10 cellular contexts compared by ENCODE assay signal in genomic region chr10:1045415-1045814, GRCh38. TPM values are rescaled to one million over a fixed set of nuclear protein-coding genes. Genes with fewer than 3 reads are reported as not detected.
DNase-seq lines count a peak whose midpoint lies in the region; ATAC-seq and TF ChIP-seq lines count a peak whose summit lies in the region.
"Had no signal": no experiment of that assay in that cellular context is flagged by ENCODE, and none has a peak within 500 bp of the region (broad histone marks: within the 10 kb centered on the region; RNA-seq: fewer than 3 reads in every experiment).

No MANE protein-coding gene starts in this region.

- no peak overlapping the region for H3K9ac ChIP-seq in subcutaneous abdominal adipose tissue (ENCODE audit: low read length in 5 of 5)

- H3K36me3 ChIP-seq in heart left ventricle: peaks cover 0 to 37% (median 32%) of the 10 kb centered on the region in 9 donors
- peaks cover 3 to 20% (median 10%) of the 10 kb centered on the region in 5 donors for H3K36me3 ChIP-seq in subcutaneous abdominal adipose tissue (ENCODE audit: control insufficient read depth in 5 of 5, insufficient read depth in 5 of 5, low read length in 5 of 5)

- H3K27me3 Mint-ChIP-seq in activated CD4-positive, alpha-beta memory T cell treated with anti-CD3 and anti-CD28 coated beads, Interleukin-2, amount 10 ng/mL, durations not matched to agents 7 days and 5 days: no peaks in the 10 kb centered on the region
- peaks cover 28 to 38% (median 28%) of the 10 kb centered on the region in 3 donors for H3K27me3 Mint-ChIP-seq in immature natural killer cell (ENCODE audit: low read depth in 3 of 3)

- 72 to 84% (median 83%) methylated on average over 6 of the region's 6 CpGs for WGBS in heart left ventricle, 4 donors

- H3K27me3 ChIP-seq in heart left ventricle: no peaks in the 10 kb centered on the region
- no peaks in the 10 kb centered on the region for H3K27me3 ChIP-seq in subcutaneous abdominal adipose tissue (ENCODE audit: control insufficient read depth in 5 of 5, insufficient read depth in 4 of 5, low read length in 5 of 5)
- H3K27me3 ChIP-seq: testis had no signal

- H3K4me1 ChIP-seq in heart left ventricle (peaks cover 6 to 52% (median 28%) of the 10 kb centered on the region in 12 donors), subcutaneous abdominal adipose tissue (ENCODE audit: control insufficient read depth in 5 of 5, insufficient read depth in 5 of 5, low read length in 5 of 5) (peaks cover 2 to 50% (median 45%) of the 10 kb centered on the region in 5 donors)

- no peak for TF ChIP-seq POLR2A in heart left ventricle (IDR thresholded peaks at IDR 0.05)

- TF ChIP-seq CTCF in heart left ventricle (IDR thresholded peaks at IDR 0.05): no peak

- no peaks in the 10 kb centered on the region for H3K9me3 ChIP-seq in heart left ventricle
- no peaks in the 10 kb centered on the region for H3K9me3 ChIP-seq in subcutaneous abdominal adipose tissue (ENCODE audit: control insufficient read depth in 5 of 5, low read length in 5 of 5)
- H3K9me3 ChIP-seq: testis had no signal

- H3K36me3 Mint-ChIP-seq in activated CD4-positive, alpha-beta memory T cell treated with anti-CD3 and anti-CD28 coated beads, Interleukin-2, amount 10 ng/mL, durations not matched to agents 7 days and 5 days (ENCODE audit: low read depth): peaks cover 67% of the 10 kb centered on the region
- H3K36me3 Mint-ChIP-seq in immature natural killer cell: peaks cover 9 to 16% (median 10%) of the 10 kb centered on the region in 3 donors

- no peak for DNase-seq in heart left ventricle
- no peak for DNase-seq in left ventricle myocardium superior
- no peak for DNase-seq in activated CD4-positive, alpha-beta memory T cell treated with anti-CD3 and anti-CD28 coated beads, Interleukin-2, amount 10 ng/mL, durations not matched to agents 7 days and 5 days
- DNase-seq in immature natural killer cell: no peak
- no peak for DNase-seq in RPMI8226
- DNase-seq in AG20443 (ENCODE audit: low spot score): no peak
- DNase-seq: testis had no signal

- no peak for ATAC-seq in heart left ventricle
- no peak for ATAC-seq in left ventricle myocardium superior
- ATAC-seq in GM19035 (IDR thresholded peaks at IDR 0.05; ENCODE audit: unreplicated experiment): no peak

- POLR2A ChIA-PET in activated CD4-positive, alpha-beta memory T cell treated with anti-CD3 and anti-CD28 coated beads, Interleukin-2, amount 10 ng/mL, durations not matched to agents 7 days and 5 days (lab: Charles Lee): interaction anchor here (0.7 to 3.9 kb wide), 8 partner anchors 8 to 116 kb away, joined by 3 to 51 read pairs (median 4); partner anchors contain the start of genes GTPBP4 and WDR37

- CTCF ChIA-PET in activated CD4-positive, alpha-beta memory T cell treated with anti-CD3 and anti-CD28 coated beads, Interleukin-2, amount 10 ng/mL, durations not matched to agents 7 days and 5 days (lab: Charles Lee): interaction anchor here (0.5 to 1.7 kb wide), 2 partner anchors 25 to 57 kb away, joined by 3 to 5 read pairs; partner anchors contain the start of gene GTPBP4

- peak overlapping the region in 7 of 12 donors; percentile 41 to 94 (median 62) for H3K27ac ChIP-seq in heart left ventricle
- H3K27ac ChIP-seq in subcutaneous abdominal adipose tissue (ENCODE audit: low read depth, low read length): peak overlapping the region; percentile 64

- intact Hi-C loops in heart left ventricle (cut with DNase I): loop anchor here in 2 of 10 donors (5.0 kb wide), 2 partner anchors 58 to 113 kb away; partner anchors contain the start of genes GTPBP4 (in 2 of the 2) and LARP4B (in 1 of the 2)
- intact Hi-C loops in left ventricle myocardium superior (cut with micrococcal nuclease): no loop called here

- H3K4me1 Mint-ChIP-seq in activated CD4-positive, alpha-beta memory T cell treated with anti-CD3 and anti-CD28 coated beads, Interleukin-2, amount 10 ng/mL, durations not matched to agents 7 days and 5 days: peaks cover 55% of the 10 kb centered on the region
- H3K4me1 Mint-ChIP-seq in immature natural killer cell: peaks cover 48 to 68% of the 10 kb centered on the region in 2 donors

- H3K4me3 Mint-ChIP-seq in activated CD4-positive, alpha-beta memory T cell treated with anti-CD3 and anti-CD28 coated beads, Interleukin-2, amount 10 ng/mL, durations not matched to agents 7 days and 5 days: peak overlapping the region; percentile 74
- H3K4me3 Mint-ChIP-seq in immature natural killer cell: peak overlapping the region; percentile 42 to 94 (median 79)

- H3K4me3 ChIP-seq in heart left ventricle (no peak overlapping the region), subcutaneous abdominal adipose tissue (ENCODE audit: low read depth in 1 of 5, low read length in 5 of 5) (no peak overlapping the region)
- H3K4me3 ChIP-seq: testis had no signal

- peak overlapping the region; percentile 91 for H3K27ac Mint-ChIP-seq in activated CD4-positive, alpha-beta memory T cell treated with anti-CD3 and anti-CD28 coated beads, Interleukin-2, amount 10 ng/mL, durations not matched to agents 7 days and 5 days
- peak overlapping the region; percentile 91 to 98 (median 95) for H3K27ac Mint-ChIP-seq in immature natural killer cell

- H3K9me3 Mint-ChIP-seq in activated CD4-positive, alpha-beta memory T cell treated with anti-CD3 and anti-CD28 coated beads, Interleukin-2, amount 10 ng/mL, durations not matched to agents 7 days and 5 days: no peaks in the 10 kb centered on the region
- H3K9me3 Mint-ChIP-seq in immature natural killer cell: no peaks in the 10 kb centered on the region

RNA-seq across cellular contexts. Expression of gene IDI1, which starts 3.5 kb away (rescaled TPM):
- total RNA-seq in heart left ventricle: 10 to 100 TPM; 13.7 to 29.8 (median 18.4) TPM
- 10 to 100 TPM in 1 of 2 donors, 1 to 10 TPM in 1; 9.1 to 44.8 TPM for polyA plus RNA-seq in heart left ventricle
- total RNA-seq in left ventricle myocardium superior: 15.8 TPM
- total RNA-seq in activated CD4-positive, alpha-beta memory T cell treated with anti-CD3 and anti-CD28 coated beads, Interleukin-2, amount 10 ng/mL, durations not matched to agents 7 days and 5 days: 10 to 100 TPM; 96.0 to 96.5 TPM
- 100 to 1,000 TPM in 1 of 3 donors, 10 to 100 TPM in 2; 62.3 to 113 (median 95.9) TPM for polyA plus RNA-seq in immature natural killer cell

RNA-seq across cellular contexts. Expression of gene WDR37, which starts 10.8 kb away (rescaled TPM):
- total RNA-seq in heart left ventricle (10 to 100 TPM; 22.6 to 43.3 (median 30.7) TPM), left ventricle myocardium superior (35.0 TPM)
- polyA plus RNA-seq in heart left ventricle (10 to 100 TPM in 1 of 2 donors, 1 to 10 TPM in 1; 8.4 to 16.0 TPM), immature natural killer cell (10 to 100 TPM; 16.7 to 32.2 (median 26.5) TPM)
- 10 to 100 TPM; 31.4 to 31.6 TPM for total RNA-seq in activated CD4-positive, alpha-beta memory T cell treated with anti-CD3 and anti-CD28 coated beads, Interleukin-2, amount 10 ng/mL, durations not matched to agents 7 days and 5 days

RNA-seq across cellular contexts. Expression of gene IDI2, which starts 19.8 kb away (rescaled TPM):
- under 1 TPM in 6 of 9 donors, not detected in 3; 0.18 to 0.72 (median 0.31) TPM for total RNA-seq in heart left ventricle
- under 1 TPM in 1 of 2 donors, not detected in 1; 0.19 TPM for polyA plus RNA-seq in heart left ventricle
- total RNA-seq in left ventricle myocardium superior: not detected
- not detected for total RNA-seq in activated CD4-positive, alpha-beta memory T cell treated with anti-CD3 and anti-CD28 coated beads, Interleukin-2, amount 10 ng/mL, durations not matched to agents 7 days and 5 days
- polyA plus RNA-seq in immature natural killer cell: under 1 TPM in 1 of 3 donors, not detected in 2; 0.19 TPM
- polyA plus RNA-seq: BJ had no signal

RNA-seq across cellular contexts. Expression of gene GTPBP4, which starts 57.2 kb away (rescaled TPM):
- 10 to 100 TPM; 13.5 to 31.8 (median 28.8) TPM for total RNA-seq in heart left ventricle
- 10 to 100 TPM; 13.3 to 52.0 TPM for polyA plus RNA-seq in heart left ventricle
- 27.8 TPM for total RNA-seq in left ventricle myocardium superior
- 10 to 100 TPM; 50.9 to 59.6 TPM for total RNA-seq in activated CD4-positive, alpha-beta memory T cell treated with anti-CD3 and anti-CD28 coated beads, Interleukin-2, amount 10 ng/mL, durations not matched to agents 7 days and 5 days
- polyA plus RNA-seq in immature natural killer cell: 10 to 100 TPM; 10.5 to 22.5 (median 18.3) TPM
